Comparison of ENCODE assay signal across 19 cellular contexts in the genomic region with DNA sequence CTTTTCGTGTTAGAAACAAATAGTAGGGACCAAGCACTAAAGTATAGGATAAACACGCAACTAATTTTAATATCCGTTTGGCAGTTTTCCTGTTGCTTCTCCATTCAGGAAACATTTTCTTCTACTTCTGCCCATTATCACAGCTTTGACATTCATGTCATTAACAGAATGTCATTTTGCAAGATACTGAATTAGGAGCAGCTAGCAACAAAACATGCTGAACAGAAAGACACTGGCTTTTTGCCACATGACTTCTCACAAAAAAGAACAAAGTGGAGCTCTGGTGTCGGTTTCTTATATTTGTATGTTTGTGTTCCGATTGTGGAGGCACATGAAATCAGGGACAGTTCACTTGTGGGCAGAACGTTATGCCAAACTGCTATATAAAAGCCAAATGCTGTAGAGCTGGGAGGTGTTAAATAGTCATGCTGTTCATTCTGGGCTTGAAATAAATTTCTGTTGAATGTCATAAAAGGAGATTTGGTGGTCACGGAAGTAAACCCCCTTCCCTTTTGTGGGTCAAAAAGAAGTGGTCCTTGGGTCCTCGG.
"Had no signal": no experiment of that assay in that cellular context is flagged by ENCODE, and none has a peak within 500 bp of the region (broad histone marks: within the 10 kb centered on the region; RNA-seq: fewer than 3 reads in every experiment).

No MANE protein-coding gene starts in this region.

- H3K9me3 ChIP-seq: gastroesophageal sphincter, left lung, neutrophil, spleen, thoracic aorta, upper lobe of left lung had no signal

- H3K36me3 ChIP-seq: gastroesophageal sphincter, left lung, neutrophil, spleen, thoracic aorta, upper lobe of left lung had no signal

- H3K4me3 ChIP-seq: gastroesophageal sphincter, left lung, SK-N-MC, spleen, thoracic aorta, upper lobe of left lung had no signal

- DNase-seq: activated CD4-positive, alpha-beta T cell treated with anti-CD3 and anti-CD28 coated beads, Interleukin-2, amount 10 ng/mL, durations not matched to agents 24 days and 14 days; activated CD4-positive, CD25-positive, alpha-beta regulatory T cell; activated CD8-positive, alpha-beta T cell treated with anti-CD3 and anti-CD28 coated beads for 36 hours; activated naive CD4-positive, alpha-beta T cell treated with Interleukin-2 at 50 U/mL for 16 hours; activated T-cell treated with anti-CD3 and anti-CD28 coated beads, Interleukin-2, amount 50 U/mL, for 24 hours; effector CD4-positive, alpha-beta T cell; left lung; mesendoderm; naive thymus-derived CD4-positive, alpha-beta T cell; spleen; stimulated activated CD4-positive, alpha-beta T cell treated with anti-CD3 and anti-CD28 coated beads, Interleukin-4, amount 100 ng/mL, for 4 hours; upper lobe of left lung had no signal

- H3K27me3 ChIP-seq: gastroesophageal sphincter, left lung, neutrophil, spleen, upper lobe of left lung had no signal

- ATAC-seq: activated CD8-positive, alpha-beta T cell treated with anti-CD3 and anti-CD28 coated beads for 36 hours; esophagus mucosa; gastroesophageal sphincter; left lung; naive thymus-derived CD4-positive, alpha-beta T cell; stimulated activated memory B cell treated with anti-CD40 and anti-IgM and Interleukin-4, amounts not matched to agents 10 μg/mL and 1 μg/mL and 100 μg/mL, for 72 hours had no signal

- H3K27ac ChIP-seq: neutrophil, parathyroid adenoma, SK-N-MC, spleen, thoracic aorta had no signal

- H2AFZ ChIP-seq: parathyroid adenoma had no signal
